1 cellular context compared by ENCODE assay signal in the genomic region with DNA sequence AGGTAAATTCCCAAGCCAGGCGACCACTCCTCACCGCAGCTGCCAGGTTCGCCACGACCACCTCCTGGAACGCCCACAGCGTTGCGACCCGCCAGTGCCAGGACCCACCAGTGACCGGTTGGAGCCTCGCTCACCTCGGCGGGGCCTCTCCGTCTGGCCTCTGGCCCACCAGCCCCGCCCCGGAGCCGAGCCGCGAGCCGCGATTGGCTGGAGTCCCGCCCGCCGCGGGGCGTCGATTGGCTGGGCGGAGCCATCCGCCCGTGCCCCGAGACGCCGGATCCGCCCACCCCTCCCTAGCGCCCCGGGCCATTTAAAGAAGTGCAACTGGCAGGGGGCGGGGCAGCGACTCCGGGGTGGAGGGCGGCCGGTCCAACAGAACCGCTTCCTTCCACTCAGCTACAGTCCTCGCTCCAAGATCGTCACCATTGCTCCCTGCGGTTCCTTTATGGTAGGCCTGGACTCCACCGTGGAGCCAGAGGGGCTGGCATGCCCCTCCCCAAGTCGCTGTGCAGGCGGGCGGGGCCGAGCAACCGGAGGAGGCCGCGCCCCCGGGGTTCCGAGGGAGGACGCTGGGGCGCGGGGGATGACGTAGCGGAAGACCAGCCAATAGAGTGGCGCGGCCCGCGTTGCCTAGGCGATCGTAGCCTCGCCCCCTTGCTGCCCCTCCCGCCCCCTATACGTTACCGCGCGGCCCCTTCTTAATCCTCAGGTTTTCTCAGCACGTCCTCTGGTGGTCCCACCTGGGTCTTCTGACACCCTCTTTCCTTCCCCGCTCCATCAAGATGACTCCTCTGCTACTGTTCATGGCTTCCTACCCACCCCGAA.
TF ChIP-seq lines count a peak whose summit lies in the region.

A gene with protein sequence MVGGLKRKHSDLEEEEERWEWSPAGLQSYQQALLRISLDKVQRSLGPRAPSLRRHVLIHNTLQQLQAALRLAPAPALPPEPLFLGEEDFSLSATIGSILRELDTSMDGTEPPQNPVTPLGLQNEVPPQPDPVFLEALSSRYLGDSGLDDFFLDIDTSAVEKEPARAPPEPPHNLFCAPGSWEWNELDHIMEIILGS (minus strand): TSS at position 155 of the 825 bp plus-strand sequence. CDS start 2,255 bp downstream, outside the sequence.

TF ChIP-seq in HCT116, 20 proteins besides CTCF, POLR2A, EP300 and RAD21 (continued from another document):
- TF ChIP-seq POLR2AphosphoS5 (IDR thresholded peaks at IDR 0.05; ENCODE audit: low read depth, low read length) (peak; percentile 92), EGR1 (IDR thresholded peaks at IDR 0.05; ENCODE audit: low read depth) (peak; percentile 77), SP1 (IDR thresholded peaks at IDR 0.05; ENCODE audit: low read depth) (peak; percentile 86), CEBPB (IDR thresholded peaks at IDR 0.05; ENCODE audit: low read depth) (no peak), SRF (IDR thresholded peaks at IDR 0.05; ENCODE audit: low read depth) (peak; percentile 73; the same call in 1 of the 2 replicates)
TF ChIP-seq in HCT116: peak in this region for 5.
